ENCODE assay signal across 8 cellular contexts in genomic region chr11:8832571-8833260, GRCh38.
DNase-seq lines count a peak whose midpoint lies in the region; ATAC-seq and TF ChIP-seq lines count a peak whose summit lies in the region.

No MANE protein-coding gene starts in this region.

- H2AFZ ChIP-seq in PC-3 (ENCODE audit: low read length): no peak overlapping the region

- no peak for TF ChIP-seq CTCF in Caco-2 (IDR thresholded peaks at IDR 0.05; ENCODE audit: insufficient read depth in 1 of 2, low read depth in 1 of 2, low read length in 1 of 2, severe bottlenecking in 1 of 2, unreplicated experiment in 1 of 2)
- TF ChIP-seq CTCF in PC-3 (conservative IDR thresholded peaks at IDR 0.05; ENCODE audit: low read depth, low read length): no peak
- TF ChIP-seq CTCF in prostate gland (IDR thresholded peaks at IDR 0.05): no peak

- H3K79me2 ChIP-seq in PC-3 (ENCODE audit: low read length): no peaks in the 10 kb centered on the region

- H3K4me3 Mint-ChIP-seq in Caco-2 (ENCODE audit: unreplicated experiment): no peak overlapping the region

- peaks cover 25% of the 10 kb centered on the region for H3K4me1 ChIP-seq in Caco-2
- H3K4me1 ChIP-seq in PC-3 (ENCODE audit: insufficient read depth, low read length): 0 out of 2 replicates have a peak, but pooled peaks cover 3% of the 10 kb centered on the region
- H3K4me1 ChIP-seq in prostate gland (replicated peaks): no peaks in the 10 kb centered on the region

- H3K4me1 Mint-ChIP-seq in Caco-2 (ENCODE audit: low read depth, unreplicated experiment): peaks cover 7% of the 10 kb centered on the region

- intact Hi-C loops in Caco-2 (cut with micrococcal nuclease; ENCODE audit: unreplicated experiment): no loop called here
- intact Hi-C loops in PC-3 (cut with micrococcal nuclease): no loop called here
- intact Hi-C loops in prostate gland (cut with DNase I): no loop called here

- no peak overlapping the region for H3K4me2 ChIP-seq in PC-3 (ENCODE audit: low read length)

- BruUV-seq in Caco-2 (replicated peaks; lab: Mats Ljungman, UMichigan) (no TSS peak), PC-3 (replicated peaks; lab: Mats Ljungman, UMichigan) (no TSS peak)

- peak overlapping the region; percentile 50 for H3K27ac Mint-ChIP-seq in Caco-2 (ENCODE audit: unreplicated experiment)

- H3K27me3 ChIP-seq in Caco-2 (replicated peaks; ENCODE audit: control insufficient read depth, insufficient read depth, low read length) (no peaks in the 10 kb centered on the region), PC-3 (ENCODE audit: low read length) (no peaks in the 10 kb centered on the region), prostate gland (replicated peaks; ENCODE audit: insufficient read depth) (no peaks in the 10 kb centered on the region)

- no peaks in the 10 kb centered on the region for H4K20me1 ChIP-seq in PC-3 (ENCODE audit: low read length)

- no peak overlapping the region for H3K9ac ChIP-seq in PC-3 (ENCODE audit: low read length)

- no peaks in the 10 kb centered on the region for H3K9me2 ChIP-seq in PC-3 (replicated peaks; ENCODE audit: low read length)

- H3K27ac ChIP-seq in PC-3 (ENCODE audit: low read length): no peak overlapping the region
- peak overlapping the region; percentile 87 for H3K27ac ChIP-seq in epithelial cell of prostate
- peak overlapping the region; percentile 46 to 50 for H3K27ac ChIP-seq in prostate gland

- ATAC-seq in GM18909 (IDR thresholded peaks at IDR 0.05; ENCODE audit: poor library complexity, unreplicated experiment) (peak; percentile 91), HG03103 (IDR thresholded peaks at IDR 0.05; ENCODE audit: low read depth, unreplicated experiment) (peak; percentile 66), PC-3 (peak; percentile 67)

- 30% methylated on average over 9 of the region's 9 CpGs for WGBS in prostate gland

- TF ChIP-seq POLR2A in prostate gland (IDR thresholded peaks at IDR 0.05): no peak

- H3K9me3 ChIP-seq in Caco-2 (no peaks in the 10 kb centered on the region), PC-3 (ENCODE audit: low read length) (no peaks in the 10 kb centered on the region), prostate gland (no peaks in the 10 kb centered on the region)

- H3K4me3 ChIP-seq in Caco-2 (ENCODE audit: low read depth, low read length) (no peak overlapping the region), PC-3 (ENCODE audit: low read length) (no peak overlapping the region), prostate gland (no peak overlapping the region)

- CTCF ChIA-PET in Caco-2 (lab: Charles Lee) (interaction anchor here (1.1 kb wide), 1 partner anchor 38 kb away, joined by 5 read pairs; no protein-coding TSS in a partner anchor), PC-3 (lab: Charles Lee) (no interaction called here)

- no peaks in the 10 kb centered on the region for H3K27me3 Mint-ChIP-seq in Caco-2 (ENCODE audit: insufficient read depth, unreplicated experiment)

- H3F3A ChIP-seq in PC-3 (ENCODE audit: low read length, unreplicated experiment): no peaks in the 10 kb centered on the region

- H3K36me3 ChIP-seq in Caco-2 (ENCODE audit: control insufficient read depth, insufficient read depth, low read length) (no peaks in the 10 kb centered on the region; the same call in 1 of the 2 replicates), PC-3 (ENCODE audit: low read depth, low read length) (no peaks in the 10 kb centered on the region), prostate gland (no peaks in the 10 kb centered on the region)

- POLR2A ChIA-PET in Caco-2 (lab: Charles Lee): no interaction called here
- POLR2A ChIA-PET in PC-3 (lab: Charles Lee; ENCODE audit: unreplicated experiment): interaction anchor here (0.7 kb wide), 1 partner anchor 44 kb away, joined by 3 read pairs; no protein-coding TSS in a partner anchor

- peak; percentile 37 to 64 for DNase-seq in Caco-2
- DNase-seq in PC-3: peak; percentile 49
- no peak for DNase-seq in epithelial cell of prostate (ENCODE audit: low read depth, low spot score)
- no peak for DNase-seq in prostate gland (ENCODE audit: low spot score)
- DNase-seq in globus pallidus (ENCODE audit: low spot score): no peak
- DNase-seq in RKO (ENCODE audit: low spot score): no peak

- no peaks in the 10 kb centered on the region for H3K36me3 Mint-ChIP-seq in Caco-2 (ENCODE audit: insufficient read depth, unreplicated experiment)

- H3K9me3 Mint-ChIP-seq in Caco-2 (ENCODE audit: unreplicated experiment): no peaks in the 10 kb centered on the region

Comparison
In these comparisons a context has a peak if more than half of its experiments do, and no peak if none do; other contexts are left out.
1. DNase-seq: peak in Caco-2 (2 of 2) and PC-3 (single experiment); none in epithelial cell of prostate (single experiment), prostate gland (single experiment), globus pallidus (single experiment) and RKO (single experiment).
2. Peak in every context shown above with its lines, with median percentiles within 50 percentile points of each other: ATAC-seq.